Comparison of ENCODE assay signal across 2 cellular contexts in genomic region chr1:197671140-197671539, GRCh38.
TF ChIP-seq lines count a peak whose summit lies in the region.

No MANE protein-coding gene starts in this region.

TF ChIP-seq in IMR-90, 13 proteins besides CTCF, POLR2A, EP300 and RAD21 (continued from another document):
- no peak for TF ChIP-seq MAFK (IDR thresholded peaks at IDR 0.05; ENCODE audit: low read depth, low read length)

TF ChIP-seq in endothelial cell of umbilical vein, 7 proteins besides CTCF, POLR2A, EP300 and RAD21 (continued from another document):
- TF ChIP-seq FOS (IDR thresholded peaks at IDR 0.05; ENCODE audit: borderline replicate concordance, insufficient read depth, low read length), result no peak
